In genomic region chr19:378706-379105, GRCh38 we compare ENCODE assay signal across 26 cellular contexts. TPM values are rescaled to one million over a fixed set of nuclear protein-coding genes. Genes with fewer than 3 reads are reported as not detected.
"Had no signal": no experiment of that assay in that cellular context is flagged by ENCODE, and none has a peak within 500 bp of the region (broad histone marks: within the 10 kb centered on the region; RNA-seq: fewer than 3 reads in every experiment).

No MANE protein-coding gene starts in this region.

- H3K9me3 ChIP-seq: MG63 had no signal

- H3K36me3 Mint-ChIP-seq: activated naive CD8-positive, alpha-beta T cell; T-cell had no signal

- H3K4me3 ChIP-seq: cardiac muscle cell, MG63 had no signal

- H3K36me3 ChIP-seq: brain microvascular endothelial cell, cardiac muscle cell, MG63, WERI-Rb-1 had no signal

- H3K9me3 Mint-ChIP-seq: activated CD4-positive, alpha-beta memory T cell treated with anti-CD3 and anti-CD28 coated beads, Interleukin-2, amount 10 ng/mL, durations not matched to agents 7 days and 5 days; activated naive CD4-positive, alpha-beta T cell treated with anti-CD3 and anti-CD28 coated beads for 36 hours; activated T-helper 17 cell treated with anti-CD3 and anti-CD28 coated beads, Interleukin-2, amount 50 U/mL, for 72 hours; T-cell had no signal

- H3K27ac Mint-ChIP-seq: activated CD4-positive, alpha-beta memory T cell treated with anti-CD3 and anti-CD28 coated beads, Interleukin-2, amount 10 ng/mL, durations not matched to agents 7 days and 5 days; activated CD4-positive, alpha-beta T cell treated with anti-CD3 and anti-CD28 coated beads for 36 hours; activated naive CD4-positive, alpha-beta T cell treated with anti-CD3 and anti-CD28 coated beads for 36 hours; activated naive CD8-positive, alpha-beta T cell; activated T-helper 17 cell treated with anti-CD3 and anti-CD28 coated beads, Interleukin-2, amount 50 U/mL, for 72 hours; T-cell had no signal

- H3K27me3 ChIP-seq: cardiac muscle cell, MG63 had no signal

- ATAC-seq: activated CD4-positive, alpha-beta T cell treated with anti-CD3 and anti-CD28 coated beads for 36 hours; activated T-helper 17 cell treated with anti-CD3 and anti-CD28 coated beads, Interleukin-2, amount 50 U/mL, for 72 hours; T-cell had no signal

- H3K27ac ChIP-seq: brain microvascular endothelial cell, cardiac muscle cell, WERI-Rb-1 had no signal

- DNase-seq: activated CD4-positive, alpha-beta memory T cell treated with anti-CD3 and anti-CD28 coated beads, Interleukin-2, amount 10 ng/mL, durations not matched to agents 7 days and 5 days; activated CD4-positive, alpha-beta T cell treated with anti-CD3 and anti-CD28 coated beads for 36 hours; activated CD4-positive, alpha-beta T cell treated with anti-CD3 and anti-CD28 coated beads, Interleukin-2, amount 50 U/mL, for 1 hour; activated gamma-delta T cell; activated naive CD4-positive, alpha-beta T cell treated with anti-CD3 and anti-CD28 coated beads for 36 hours; activated T-cell treated with anti-CD3 and anti-CD28 coated beads for 4 hours; activated T-cell treated with anti-CD3 and anti-CD28 coated beads, Interleukin-2, amount 50 U/mL, for 48 hours; brain microvascular endothelial cell; MG63; MV-4-11; NCI-H1092 treated with DMSO at 0.1 percent for 48 hours; NCI-H1436; NCI-H1694 treated with DMSO at 0.1 percent for 48 hours; NCI-H2029 treated with DMSO at 0.1 percent for 48 hours; NCI-H510A; NCI-H82; PC-3; SIG-M5; T-cell; T-helper 2 cell; T1000; WERI-Rb-1 had no signal

- H3K4me3 Mint-ChIP-seq: activated CD4-positive, alpha-beta memory T cell treated with anti-CD3 and anti-CD28 coated beads, Interleukin-2, amount 10 ng/mL, durations not matched to agents 7 days and 5 days; activated CD4-positive, alpha-beta T cell treated with anti-CD3 and anti-CD28 coated beads for 36 hours; activated naive CD4-positive, alpha-beta T cell treated with anti-CD3 and anti-CD28 coated beads for 36 hours; activated naive CD8-positive, alpha-beta T cell; activated T-helper 17 cell treated with anti-CD3 and anti-CD28 coated beads, Interleukin-2, amount 50 U/mL, for 72 hours; T-cell had no signal

RNA-seq across cellular contexts. Expression of gene C2CD4C, which starts 30.2 kb away (rescaled TPM):
- total RNA-seq: activated CD8-positive, alpha-beta memory T cell treated with anti-CD3 and anti-CD28 coated beads for 36 hours had no signal

RNA-seq across cellular contexts. Expression of gene MIER2, which starts 34.1 kb away (rescaled TPM):
- total RNA-seq: PC-3 had no signal
